Comparison of ENCODE assay signal across 1 cellular context in the genomic region with DNA sequence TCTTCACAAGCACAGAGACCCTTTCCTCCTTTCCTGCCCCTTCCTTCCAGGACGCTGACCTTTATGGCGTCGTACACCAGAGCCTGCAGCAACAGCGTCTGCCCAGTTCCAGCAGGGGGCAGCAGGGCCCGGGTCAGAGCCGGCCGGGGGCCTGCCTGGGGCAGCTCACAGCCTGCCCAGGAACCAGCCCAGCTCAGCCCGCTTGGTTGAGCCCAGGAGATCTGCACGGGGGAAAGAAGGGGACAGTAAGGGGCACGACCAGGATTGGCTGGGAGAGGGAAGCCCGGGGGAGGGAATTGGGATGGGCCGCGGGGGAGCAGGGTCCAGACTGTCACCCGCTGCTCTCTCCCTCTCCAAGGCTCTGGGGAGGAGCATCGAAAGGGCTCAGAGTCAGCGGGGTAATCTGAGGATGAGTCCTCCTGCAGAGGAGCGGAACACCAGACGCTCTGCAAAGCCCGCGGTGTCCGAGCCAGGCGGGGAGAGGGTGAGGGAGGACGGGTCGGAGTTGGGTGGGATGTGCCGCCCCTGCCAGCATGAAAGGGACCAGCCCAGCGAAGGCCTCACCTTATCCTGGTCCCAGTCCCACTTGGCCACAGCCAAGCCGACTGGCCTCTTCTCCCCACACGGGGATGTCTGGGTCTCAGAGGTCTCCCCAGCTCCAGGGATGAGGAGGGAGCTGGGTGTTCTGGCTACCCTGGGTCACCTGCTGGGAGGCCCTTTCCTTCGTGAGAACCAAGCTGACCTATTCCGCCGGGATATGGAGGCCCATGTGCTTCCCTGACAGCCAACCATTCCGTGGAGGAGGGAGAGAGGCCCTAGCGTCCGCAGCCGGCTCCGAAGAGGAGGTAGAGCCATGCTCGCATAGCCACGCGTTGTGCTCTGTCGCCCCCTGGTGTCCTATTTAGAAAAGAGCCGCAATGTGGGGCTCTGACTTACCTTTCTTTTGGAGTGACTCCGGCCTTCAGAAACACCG.
A peak's percentile ranks its signal among the peaks of the same experiment; 100 is the strongest.
TF ChIP-seq lines count a peak whose summit lies in the region.

No MANE protein-coding gene starts in this region.

TF ChIP-seq in K562, 482 proteins besides CTCF, POLR2A, EP300 and RAD21 (continued from another document and continues in another):
- TF ChIP-seq, protein P1, sequence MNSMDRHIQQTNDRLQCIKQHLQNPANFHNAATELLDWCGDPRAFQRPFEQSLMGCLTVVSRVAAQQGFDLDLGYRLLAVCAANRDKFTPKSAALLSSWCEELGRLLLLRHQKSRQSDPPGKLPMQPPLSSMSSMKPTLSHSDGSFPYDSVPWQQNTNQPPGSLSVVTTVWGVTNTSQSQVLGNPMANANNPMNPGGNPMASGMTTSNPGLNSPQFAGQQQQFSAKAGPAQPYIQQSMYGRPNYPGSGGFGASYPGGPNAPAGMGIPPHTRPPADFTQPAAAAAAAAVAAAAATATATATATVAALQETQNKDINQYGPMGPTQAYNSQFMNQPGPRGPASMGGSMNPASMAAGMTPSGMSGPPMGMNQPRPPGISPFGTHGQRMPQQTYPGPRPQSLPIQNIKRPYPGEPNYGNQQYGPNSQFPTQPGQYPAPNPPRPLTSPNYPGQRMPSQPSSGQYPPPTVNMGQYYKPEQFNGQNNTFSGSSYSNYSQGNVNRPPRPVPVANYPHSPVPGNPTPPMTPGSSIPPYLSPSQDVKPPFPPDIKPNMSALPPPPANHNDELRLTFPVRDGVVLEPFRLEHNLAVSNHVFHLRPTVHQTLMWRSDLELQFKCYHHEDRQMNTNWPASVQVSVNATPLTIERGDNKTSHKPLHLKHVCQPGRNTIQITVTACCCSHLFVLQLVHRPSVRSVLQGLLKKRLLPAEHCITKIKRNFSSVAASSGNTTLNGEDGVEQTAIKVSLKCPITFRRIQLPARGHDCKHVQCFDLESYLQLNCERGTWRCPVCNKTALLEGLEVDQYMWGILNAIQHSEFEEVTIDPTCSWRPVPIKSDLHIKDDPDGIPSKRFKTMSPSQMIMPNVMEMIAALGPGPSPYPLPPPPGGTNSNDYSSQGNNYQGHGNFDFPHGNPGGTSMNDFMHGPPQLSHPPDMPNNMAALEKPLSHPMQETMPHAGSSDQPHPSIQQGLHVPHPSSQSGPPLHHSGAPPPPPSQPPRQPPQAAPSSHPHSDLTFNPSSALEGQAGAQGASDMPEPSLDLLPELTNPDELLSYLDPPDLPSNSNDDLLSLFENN (IDR thresholded peaks at IDR 0.05; ENCODE audit: low read depth in 2 of 2, low read length in 2 of 2): no peak
- TF ChIP-seq MIER1 (IDR thresholded peaks at IDR 0.05; ENCODE audit: low read depth): no peak
- no peak for TF ChIP-seq HNRNPL (IDR thresholded peaks at IDR 0.05; ENCODE audit: low read depth, low read length)
- TF ChIP-seq, protein P2, sequence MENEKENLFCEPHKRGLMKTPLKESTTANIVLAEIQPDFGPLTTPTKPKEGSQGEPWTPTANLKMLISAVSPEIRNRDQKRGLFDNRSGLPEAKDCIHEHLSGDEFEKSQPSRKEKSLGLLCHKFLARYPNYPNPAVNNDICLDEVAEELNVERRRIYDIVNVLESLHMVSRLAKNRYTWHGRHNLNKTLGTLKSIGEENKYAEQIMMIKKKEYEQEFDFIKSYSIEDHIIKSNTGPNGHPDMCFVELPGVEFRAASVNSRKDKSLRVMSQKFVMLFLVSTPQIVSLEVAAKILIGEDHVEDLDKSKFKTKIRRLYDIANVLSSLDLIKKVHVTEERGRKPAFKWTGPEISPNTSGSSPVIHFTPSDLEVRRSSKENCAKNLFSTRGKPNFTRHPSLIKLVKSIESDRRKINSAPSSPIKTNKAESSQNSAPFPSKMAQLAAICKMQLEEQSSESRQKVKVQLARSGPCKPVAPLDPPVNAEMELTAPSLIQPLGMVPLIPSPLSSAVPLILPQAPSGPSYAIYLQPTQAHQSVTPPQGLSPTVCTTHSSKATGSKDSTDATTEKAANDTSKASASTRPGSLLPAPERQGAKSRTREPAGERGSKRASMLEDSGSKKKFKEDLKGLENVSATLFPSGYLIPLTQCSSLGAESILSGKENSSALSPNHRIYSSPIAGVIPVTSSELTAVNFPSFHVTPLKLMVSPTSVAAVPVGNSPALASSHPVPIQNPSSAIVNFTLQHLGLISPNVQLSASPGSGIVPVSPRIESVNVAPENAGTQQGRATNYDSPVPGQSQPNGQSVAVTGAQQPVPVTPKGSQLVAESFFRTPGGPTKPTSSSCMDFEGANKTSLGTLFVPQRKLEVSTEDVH (IDR thresholded peaks at IDR 0.05; ENCODE audit: low read depth, partially characterized antibody): no peak
- no peak for TF ChIP-seq ZNF165 (CRISPR knock-in tag; IDR thresholded peaks at IDR 0.05; ENCODE audit: borderline replicate concordance)
- TF ChIP-seq ZNF23 (CRISPR knock-in tag; IDR thresholded peaks at IDR 0.05): no peak
- no peak for TF ChIP-seq MYNN (IDR thresholded peaks at IDR 0.05)
- TF ChIP-seq MYNN (CRISPR knock-in tag; IDR thresholded peaks at IDR 0.05): no peak
- TF ChIP-seq SIRT6 (IDR thresholded peaks at IDR 0.05; ENCODE audit: low read depth, low read length): no peak
- TF ChIP-seq BRF1 (IDR thresholded peaks at IDR 0.05; ENCODE audit: borderline replicate concordance, extremely low read depth, insufficient read length): no peak
- TF ChIP-seq DPF2 (IDR thresholded peaks at IDR 0.05): no peak
- TF ChIP-seq MYBL2 (IDR thresholded peaks at IDR 0.05; ENCODE audit: low read depth): no peak
- TF ChIP-seq MYBL2 (CRISPR knock-in tag; IDR thresholded peaks at IDR 0.05; ENCODE audit: borderline replicate concordance): no peak
- peak; percentile 16; the same call in 1 of the 2 replicates for TF ChIP-seq ESRRA (IDR thresholded peaks at IDR 0.05; ENCODE audit: borderline replicate concordance, low read depth)
- 0 out of 4 replicates have a peak, but pooled peaks of 1 of the 2 experiments have one; percentile 27 for TF ChIP-seq FOXK2 (conservative IDR thresholded peaks at IDR 0.05 in 1 of 2, IDR thresholded peaks at IDR 0.05 in 1 of 2; ENCODE audit: low read depth in 2 of 2)
- peak; percentile 90 for TF ChIP-seq ARID2 (IDR thresholded peaks at IDR 0.05)
- TF ChIP-seq, protein P3, sequence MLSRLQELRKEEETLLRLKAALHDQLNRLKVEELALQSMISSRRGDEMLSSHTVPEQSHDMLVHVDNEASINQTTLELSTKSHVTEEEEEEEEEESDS (CRISPR knock-in tag; IDR thresholded peaks at IDR 0.05): no peak
- TF ChIP-seq PTTG1 (tag; IDR thresholded peaks at IDR 0.05; ENCODE audit: low read depth): no peak
- no peak for TF ChIP-seq ZNF707 (CRISPR knock-in tag; conservative IDR thresholded peaks at IDR 0.05)
- TF ChIP-seq, protein P4, sequence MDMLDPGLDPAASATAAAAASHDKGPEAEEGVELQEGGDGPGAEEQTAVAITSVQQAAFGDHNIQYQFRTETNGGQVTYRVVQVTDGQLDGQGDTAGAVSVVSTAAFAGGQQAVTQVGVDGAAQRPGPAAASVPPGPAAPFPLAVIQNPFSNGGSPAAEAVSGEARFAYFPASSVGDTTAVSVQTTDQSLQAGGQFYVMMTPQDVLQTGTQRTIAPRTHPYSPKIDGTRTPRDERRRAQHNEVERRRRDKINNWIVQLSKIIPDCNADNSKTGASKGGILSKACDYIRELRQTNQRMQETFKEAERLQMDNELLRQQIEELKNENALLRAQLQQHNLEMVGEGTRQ (CRISPR knock-in tag; IDR thresholded peaks at IDR 0.05): no peak; the same call in 1 of the 2 replicates
- no peak for TF ChIP-seq ZNF445 (CRISPR knock-in tag; IDR thresholded peaks at IDR 0.05; ENCODE audit: low read depth)
- TF ChIP-seq TAF9B (IDR thresholded peaks at IDR 0.05; ENCODE audit: partially characterized antibody): no peak
- no peak for TF ChIP-seq ETS2 (tag; IDR thresholded peaks at IDR 0.05; ENCODE audit: borderline replicate concordance, poor library complexity, severe bottlenecking)
- no peak for TF ChIP-seq SRSF1 (IDR thresholded peaks at IDR 0.05; ENCODE audit: low read depth, low read length)
- TF ChIP-seq, protein P5, sequence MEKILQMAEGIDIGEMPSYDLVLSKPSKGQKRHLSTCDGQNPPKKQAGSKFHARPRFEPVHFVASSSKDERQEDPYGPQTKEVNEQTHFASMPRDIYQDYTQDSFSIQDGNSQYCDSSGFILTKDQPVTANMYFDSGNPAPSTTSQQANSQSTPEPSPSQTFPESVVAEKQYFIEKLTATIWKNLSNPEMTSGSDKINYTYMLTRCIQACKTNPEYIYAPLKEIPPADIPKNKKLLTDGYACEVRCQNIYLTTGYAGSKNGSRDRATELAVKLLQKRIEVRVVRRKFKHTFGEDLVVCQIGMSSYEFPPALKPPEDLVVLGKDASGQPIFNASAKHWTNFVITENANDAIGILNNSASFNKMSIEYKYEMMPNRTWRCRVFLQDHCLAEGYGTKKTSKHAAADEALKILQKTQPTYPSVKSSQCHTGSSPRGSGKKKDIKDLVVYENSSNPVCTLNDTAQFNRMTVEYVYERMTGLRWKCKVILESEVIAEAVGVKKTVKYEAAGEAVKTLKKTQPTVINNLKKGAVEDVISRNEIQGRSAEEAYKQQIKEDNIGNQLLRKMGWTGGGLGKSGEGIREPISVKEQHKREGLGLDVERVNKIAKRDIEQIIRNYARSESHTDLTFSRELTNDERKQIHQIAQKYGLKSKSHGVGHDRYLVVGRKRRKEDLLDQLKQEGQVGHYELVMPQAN (IDR thresholded peaks at IDR 0.05; ENCODE audit: borderline replicate concordance): 0 out of 2 replicates have a peak, but pooled peaks have one; percentile 38
- no peak for TF ChIP-seq MAFK (IDR thresholded peaks at IDR 0.05; ENCODE audit: low read length)
- TF ChIP-seq NR4A1 (CRISPR knock-in tag; IDR thresholded peaks at IDR 0.05): no peak
- TF ChIP-seq NR4A1 (tag; IDR thresholded peaks at IDR 0.05): no peak
- TF ChIP-seq POLR2AphosphoS5 (IDR thresholded peaks at IDR 0.05; ENCODE audit: control insufficient read depth, insufficient read depth, low read depth, low read length): no peak
- no peak for TF ChIP-seq ZZZ3 (IDR thresholded peaks at IDR 0.05)
- no peak for TF ChIP-seq RBM14 (IDR thresholded peaks at IDR 0.05; ENCODE audit: borderline replicate concordance, insufficient read depth, low read depth, low read length)
- TF ChIP-seq, protein P6, sequence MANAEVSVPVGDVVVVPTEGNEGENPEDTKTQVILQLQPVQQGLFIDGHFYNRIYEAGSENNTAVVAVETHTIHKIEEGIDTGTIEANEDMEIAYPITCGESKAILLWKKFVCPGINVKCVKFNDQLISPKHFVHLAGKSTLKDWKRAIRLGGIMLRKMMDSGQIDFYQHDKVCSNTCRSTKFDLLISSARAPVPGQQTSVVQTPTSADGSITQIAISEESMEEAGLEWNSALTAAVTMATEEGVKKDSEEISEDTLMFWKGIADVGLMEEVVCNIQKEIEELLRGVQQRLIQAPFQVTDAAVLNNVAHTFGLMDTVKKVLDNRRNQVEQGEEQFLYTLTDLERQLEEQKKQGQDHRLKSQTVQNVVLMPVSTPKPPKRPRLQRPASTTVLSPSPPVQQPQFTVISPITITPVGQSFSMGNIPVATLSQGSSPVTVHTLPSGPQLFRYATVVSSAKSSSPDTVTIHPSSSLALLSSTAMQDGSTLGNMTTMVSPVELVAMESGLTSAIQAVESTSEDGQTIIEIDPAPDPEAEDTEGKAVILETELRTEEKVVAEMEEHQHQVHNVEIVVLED (CRISPR knock-in tag; IDR thresholded peaks at IDR 0.05): no peak
- TF ChIP-seq ZC3H11A (IDR thresholded peaks at IDR 0.05; ENCODE audit: low read depth, low read length): no peak
- TF ChIP-seq, protein P7, sequence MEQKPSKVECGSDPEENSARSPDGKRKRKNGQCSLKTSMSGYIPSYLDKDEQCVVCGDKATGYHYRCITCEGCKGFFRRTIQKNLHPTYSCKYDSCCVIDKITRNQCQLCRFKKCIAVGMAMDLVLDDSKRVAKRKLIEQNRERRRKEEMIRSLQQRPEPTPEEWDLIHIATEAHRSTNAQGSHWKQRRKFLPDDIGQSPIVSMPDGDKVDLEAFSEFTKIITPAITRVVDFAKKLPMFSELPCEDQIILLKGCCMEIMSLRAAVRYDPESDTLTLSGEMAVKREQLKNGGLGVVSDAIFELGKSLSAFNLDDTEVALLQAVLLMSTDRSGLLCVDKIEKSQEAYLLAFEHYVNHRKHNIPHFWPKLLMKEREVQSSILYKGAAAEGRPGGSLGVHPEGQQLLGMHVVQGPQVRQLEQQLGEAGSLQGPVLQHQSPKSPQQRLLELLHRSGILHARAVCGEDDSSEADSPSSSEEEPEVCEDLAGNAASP (IDR thresholded peaks at IDR 0.05): no peak
- no peak for TF ChIP-seq NR2F6 (CRISPR knock-in tag; IDR thresholded peaks at IDR 0.05)
- peak; percentile 43 for TF ChIP-seq ZFP36 (IDR thresholded peaks at IDR 0.05; ENCODE audit: low read depth, low read length, partially characterized antibody)
- no peak for TF ChIP-seq ARID1B (IDR thresholded peaks at IDR 0.05)
- no peak for TF ChIP-seq NCOA2 (IDR thresholded peaks at IDR 0.05; ENCODE audit: partially characterized antibody in 2 of 2)
- TF ChIP-seq ELF1 (tag; IDR thresholded peaks at IDR 0.05): no peak
- no peak for TF ChIP-seq TRIM24 (IDR thresholded peaks at IDR 0.05)
- TF ChIP-seq FOXK1 (CRISPR knock-in tag; IDR thresholded peaks at IDR 0.05; ENCODE audit: borderline replicate concordance): no peak
- TF ChIP-seq HDAC1 (IDR thresholded peaks at IDR 0.05): no peak
- no peak for TF ChIP-seq TCF7 (IDR thresholded peaks at IDR 0.05; ENCODE audit: borderline replicate concordance)
- TF ChIP-seq ZNF124 (CRISPR knock-in tag; IDR thresholded peaks at IDR 0.05): no peak
- no peak for TF ChIP-seq SPI1 (IDR thresholded peaks at IDR 0.05; ENCODE audit: borderline replicate concordance, low read depth, low read length)
- TF ChIP-seq ZNF586 (CRISPR knock-in tag; conservative IDR thresholded peaks at IDR 0.05): no peak
- TF ChIP-seq, protein P8, sequence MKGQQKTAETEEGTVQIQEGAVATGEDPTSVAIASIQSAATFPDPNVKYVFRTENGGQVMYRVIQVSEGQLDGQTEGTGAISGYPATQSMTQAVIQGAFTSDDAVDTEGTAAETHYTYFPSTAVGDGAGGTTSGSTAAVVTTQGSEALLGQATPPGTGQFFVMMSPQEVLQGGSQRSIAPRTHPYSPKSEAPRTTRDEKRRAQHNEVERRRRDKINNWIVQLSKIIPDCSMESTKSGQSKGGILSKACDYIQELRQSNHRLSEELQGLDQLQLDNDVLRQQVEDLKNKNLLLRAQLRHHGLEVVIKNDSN (CRISPR knock-in tag; IDR thresholded peaks at IDR 0.05): peak; percentile 44; the same call in 1 of the 2 replicates
- TF ChIP-seq, protein P9, sequence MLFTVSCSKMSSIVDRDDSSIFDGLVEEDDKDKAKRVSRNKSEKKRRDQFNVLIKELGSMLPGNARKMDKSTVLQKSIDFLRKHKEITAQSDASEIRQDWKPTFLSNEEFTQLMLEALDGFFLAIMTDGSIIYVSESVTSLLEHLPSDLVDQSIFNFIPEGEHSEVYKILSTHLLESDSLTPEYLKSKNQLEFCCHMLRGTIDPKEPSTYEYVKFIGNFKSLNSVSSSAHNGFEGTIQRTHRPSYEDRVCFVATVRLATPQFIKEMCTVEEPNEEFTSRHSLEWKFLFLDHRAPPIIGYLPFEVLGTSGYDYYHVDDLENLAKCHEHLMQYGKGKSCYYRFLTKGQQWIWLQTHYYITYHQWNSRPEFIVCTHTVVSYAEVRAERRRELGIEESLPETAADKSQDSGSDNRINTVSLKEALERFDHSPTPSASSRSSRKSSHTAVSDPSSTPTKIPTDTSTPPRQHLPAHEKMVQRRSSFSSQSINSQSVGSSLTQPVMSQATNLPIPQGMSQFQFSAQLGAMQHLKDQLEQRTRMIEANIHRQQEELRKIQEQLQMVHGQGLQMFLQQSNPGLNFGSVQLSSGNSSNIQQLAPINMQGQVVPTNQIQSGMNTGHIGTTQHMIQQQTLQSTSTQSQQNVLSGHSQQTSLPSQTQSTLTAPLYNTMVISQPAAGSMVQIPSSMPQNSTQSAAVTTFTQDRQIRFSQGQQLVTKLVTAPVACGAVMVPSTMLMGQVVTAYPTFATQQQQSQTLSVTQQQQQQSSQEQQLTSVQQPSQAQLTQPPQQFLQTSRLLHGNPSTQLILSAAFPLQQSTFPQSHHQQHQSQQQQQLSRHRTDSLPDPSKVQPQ (CRISPR knock-in tag; IDR thresholded peaks at IDR 0.05; ENCODE audit: borderline replicate concordance): no peak
